In genomic region chr1:190560161-190560681, GRCh38 we compare ENCODE assay signal across 9 cellular contexts.
"Had no signal": no experiment of that assay in that cellular context is flagged by ENCODE, and none has a peak within 500 bp of the region (broad histone marks: within the 10 kb centered on the region; RNA-seq: fewer than 3 reads in every experiment).

No MANE protein-coding gene starts in this region.

- H3K4me2 ChIP-seq: GM23338, KMS-11 had no signal

- H3K27ac ChIP-seq: KMS-11 had no signal

- H3K4me3 ChIP-seq: GM23338 had no signal

- FAIRE-seq: H1, H54, HTR-8/SVneo had no signal

- DNase-seq: H9, HCEC 1CT, Karpas-422, KBM-7 had no signal

- H2AFZ ChIP-seq: GM23338 had no signal

- ATAC-seq: GM23338 had no signal

- H3K9ac ChIP-seq: KMS-11 had no signal
